ENCODE assay signal across 21 cellular contexts in the genomic region with DNA sequence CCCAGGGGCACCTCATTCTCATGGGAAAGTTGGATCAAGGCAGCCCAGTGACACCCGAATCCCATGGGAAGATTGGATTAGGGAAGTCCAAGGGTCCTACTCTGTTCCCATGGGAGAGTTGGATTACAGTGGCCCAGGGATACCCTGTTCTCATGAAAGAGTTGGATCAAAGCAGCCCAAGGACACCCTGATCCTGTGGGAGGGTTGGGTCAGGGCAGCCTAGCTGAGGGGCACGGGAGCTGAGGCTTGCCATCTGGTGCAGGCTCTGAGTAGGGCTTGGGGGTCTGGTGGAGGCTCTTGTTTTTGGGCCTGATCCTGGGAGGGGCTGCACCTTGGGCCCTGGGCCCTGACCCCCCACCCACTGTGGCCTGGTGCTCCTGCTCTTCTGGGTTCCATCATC.
"Had no signal": no experiment of that assay in that cellular context is flagged by ENCODE, and none has a peak within 500 bp of the region (broad histone marks: within the 10 kb centered on the region; RNA-seq: fewer than 3 reads in every experiment).

No MANE protein-coding gene starts in this region.

- H3K4me1 Mint-ChIP-seq: naive thymus-derived CD8-positive, alpha-beta T cell; stimulated activated naive B cell treated with anti-CD40 and anti-IgM and Interleukin-4, amounts not matched to agents 10 μg/mL and 1 μg/mL and 100 μg/mL, for 72 hours; stimulated activated naive CD8-positive, alpha-beta T cell treated with anti-CD3 and anti-CD28 coated beads, Interleukin-15, amount 100 ng/mL, for 72 hours had no signal

- H2AFZ ChIP-seq: hepatocyte had no signal

- ATAC-seq: left colon; naive thymus-derived CD8-positive, alpha-beta T cell; pancreas; stimulated activated naive B cell treated with anti-CD40 and anti-IgM and Interleukin-4, amounts not matched to agents 10 μg/mL and 1 μg/mL and 100 μg/mL, for 72 hours; stimulated activated naive CD8-positive, alpha-beta T cell treated with anti-CD3 and anti-CD28 coated beads, Interleukin-15, amount 100 ng/mL, for 72 hours had no signal

- DNase-seq: cerebellar nuclear complex; dermis blood vessel endothelial cell; effector CD4-positive, alpha-beta T cell; endodermal cell; erythroblast; foreskin melanocyte; left colon; mammary epithelial cell; naive thymus-derived CD8-positive, alpha-beta T cell; nucleus accumbens; right lobe of liver; stimulated activated CD4-positive, alpha-beta T cell treated with anti-CD3 and anti-CD28 coated beads, Interleukin-15, amount 100 ng/mL, for 24 hours; stimulated activated CD4-positive, alpha-beta T cell treated with anti-CD3 and anti-CD28 coated beads, Interleukin-1b, Interleukin-23, amount 100 ng/mL, for 48 hours; stimulated activated CD4-positive, alpha-beta T cell treated with anti-CD3 and anti-CD28 coated beads, Interleukin-4, amount 100 ng/mL, for 24 hours; stimulated activated naive B cell treated with anti-CD40 and anti-IgM and Interleukin-4, amounts not matched to agents 10 μg/mL and 1 μg/mL and 100 μg/mL, for 72 hours; stimulated activated naive CD8-positive, alpha-beta T cell treated with anti-CD3 and anti-CD28 coated beads, Interleukin-15, amount 100 ng/mL, for 72 hours; transverse colon had no signal

- H3K4me2 ChIP-seq: hepatocyte had no signal

- H3K36me3 ChIP-seq: pancreas, prostate gland, right lobe of liver, thoracic aorta, transverse colon had no signal

- H3K27ac ChIP-seq: hepatocyte, pancreas, prostate gland, right lobe of liver, thoracic aorta, transverse colon had no signal

- H3K4me1 ChIP-seq: pancreas, prostate gland, right lobe of liver had no signal

- H3K4me3 Mint-ChIP-seq: endodermal cell; naive thymus-derived CD8-positive, alpha-beta T cell; stimulated activated naive B cell treated with anti-CD40 and anti-IgM and Interleukin-4, amounts not matched to agents 10 μg/mL and 1 μg/mL and 100 μg/mL, for 72 hours; stimulated activated naive CD8-positive, alpha-beta T cell treated with anti-CD3 and anti-CD28 coated beads, Interleukin-15, amount 100 ng/mL, for 72 hours had no signal

- H3K36me3 Mint-ChIP-seq: naive thymus-derived CD8-positive, alpha-beta T cell; stimulated activated naive B cell treated with anti-CD40 and anti-IgM and Interleukin-4, amounts not matched to agents 10 μg/mL and 1 μg/mL and 100 μg/mL, for 72 hours had no signal

- H3K27ac Mint-ChIP-seq: endodermal cell; naive thymus-derived CD8-positive, alpha-beta T cell; stimulated activated naive B cell treated with anti-CD40 and anti-IgM and Interleukin-4, amounts not matched to agents 10 μg/mL and 1 μg/mL and 100 μg/mL, for 72 hours; stimulated activated naive CD8-positive, alpha-beta T cell treated with anti-CD3 and anti-CD28 coated beads, Interleukin-15, amount 100 ng/mL, for 72 hours had no signal

- H3K27me3 ChIP-seq: hepatocyte, pancreas, right lobe of liver, transverse colon had no signal

- H3K9me3 Mint-ChIP-seq: endodermal cell; naive thymus-derived CD8-positive, alpha-beta T cell; stimulated activated naive B cell treated with anti-CD40 and anti-IgM and Interleukin-4, amounts not matched to agents 10 μg/mL and 1 μg/mL and 100 μg/mL, for 72 hours; stimulated activated naive CD8-positive, alpha-beta T cell treated with anti-CD3 and anti-CD28 coated beads, Interleukin-15, amount 100 ng/mL, for 72 hours had no signal

- H3K4me3 ChIP-seq: hepatocyte, pancreas, prostate gland, right lobe of liver, thoracic aorta, transverse colon had no signal

- H3K9me3 ChIP-seq: pancreas, prostate gland, right lobe of liver, thoracic aorta, transverse colon had no signal
